Comparison of ENCODE assay signal across 7 cellular contexts in the genomic region with DNA sequence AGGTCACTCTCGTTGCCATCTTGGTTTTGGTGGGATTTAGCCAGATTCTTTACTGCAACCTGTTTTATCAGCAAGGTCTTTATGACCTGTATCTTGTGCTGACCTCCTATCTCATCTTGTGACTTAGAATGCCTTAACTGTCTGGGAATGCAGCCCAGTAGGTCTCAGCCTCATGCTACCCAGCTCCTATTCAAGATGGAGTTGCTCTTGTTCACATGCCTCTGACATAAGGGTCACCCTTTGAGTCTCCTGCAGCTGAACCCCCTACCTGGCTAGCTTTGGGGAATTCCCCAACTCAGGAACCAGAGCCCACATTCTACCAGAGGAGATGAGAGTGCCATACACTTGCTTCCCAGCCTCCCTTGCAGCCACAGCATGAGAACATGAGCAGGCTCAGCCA.
DNase-seq lines count a peak whose midpoint lies in the region; ATAC-seq, FAIRE-seq and TF ChIP-seq lines count a peak whose summit lies in the region.
"Not testable (repeated sequence)": the region's sequence is repeated elsewhere in the genome, so short reads cannot be mapped to it uniquely, and the experiment has no call there.

No MANE protein-coding gene starts in this region.

- not testable (repeated sequence) for H3K23ac ChIP-seq in H1 (ENCODE audit: insufficient read length)

- not testable (repeated sequence) for H3K4ac ChIP-seq in H1 (replicated peaks; ENCODE audit: insufficient read length, low read depth, low read length)

- H3K9me2 ChIP-seq in hepatocyte (replicated peaks; ENCODE audit: insufficient read depth) = not testable (repeated sequence)

- H3K27ac Mint-ChIP-seq in IgD-negative memory B cell (peak overlapping the region; percentile 13 to 83 (median 80)), natural killer cell (peak overlapping the region; percentile 89 to 90)
- H3K27ac Mint-ChIP-seq in activated CD4-positive, alpha-beta T cell treated with anti-CD3 and anti-CD28 coated beads, Interleukin-2, amount 10 ng/mL, durations not matched to agents 24 days and 14 days = peak overlapping the region; percentile 48
- peak overlapping the region; percentile 50 for H3K27ac Mint-ChIP-seq in activated naive CD8-positive, alpha-beta T cell treated with anti-CD3 and anti-CD28 coated beads for 36 hours

- not testable (repeated sequence) for H2AK5ac ChIP-seq in H1 (ENCODE audit: low read depth, low read length)

- H3K4me3 Mint-ChIP-seq in IgD-negative memory B cell = peak overlapping the region in 1 of 4 donors; percentile 38
- H3K4me3 Mint-ChIP-seq in activated CD4-positive, alpha-beta T cell treated with anti-CD3 and anti-CD28 coated beads, Interleukin-2, amount 10 ng/mL, durations not matched to agents 24 days and 14 days; activated naive CD8-positive, alpha-beta T cell treated with anti-CD3 and anti-CD28 coated beads for 36 hours; natural killer cell: not testable (repeated sequence)

- not testable (repeated sequence) for H3K27me3 ChIP-seq in H1 (replicated peaks in 1 of 4; ENCODE audit: control insufficient read depth in 3 of 4, extremely low read depth in 1 of 4, insufficient read depth in 3 of 4, low read length in 3 of 4); hepatocyte; stomach

- not testable (repeated sequence) for H3K27ac ChIP-seq in H1 (ENCODE audit: low read depth, low read length)
- peak overlapping the region; percentile 42 for H3K27ac ChIP-seq in hepatocyte
- H3K27ac ChIP-seq in stomach = peak overlapping the region in 4 of 5 donors; percentile 0 to 73 (median 66)

- H3K56ac ChIP-seq in H1 (replicated peaks; ENCODE audit: insufficient read length, low read depth, low read length) = not testable (repeated sequence)

- H3K14ac ChIP-seq in H1 (ENCODE audit: insufficient read length) = not testable (repeated sequence)

- TF ChIP-seq POLR2A in H1 (IDR thresholded peaks at IDR 0.05; ENCODE audit: control extremely low read depth in 1 of 2, low read depth in 2 of 2, low read length in 2 of 2); stomach (IDR thresholded peaks at IDR 0.05): not testable (repeated sequence)

- not testable (repeated sequence) for H4K5ac ChIP-seq in H1 (ENCODE audit: insufficient read length, low read depth, low read length)

- not testable (repeated sequence) for H3K9ac ChIP-seq in H1 (replicated peaks in 1 of 4; ENCODE audit: extremely low read depth in 1 of 4, low read depth in 3 of 4, low read length in 3 of 4)

- not testable (repeated sequence) for H3K23me2 ChIP-seq in H1 (ENCODE audit: low read depth, low read length)

- H3K9me3 Mint-ChIP-seq in IgD-negative memory B cell; activated CD4-positive, alpha-beta T cell treated with anti-CD3 and anti-CD28 coated beads, Interleukin-2, amount 10 ng/mL, durations not matched to agents 24 days and 14 days; activated naive CD8-positive, alpha-beta T cell treated with anti-CD3 and anti-CD28 coated beads for 36 hours; natural killer cell: not testable (repeated sequence)

- H3K4me3 ChIP-seq in H1 (ENCODE audit: extremely low read depth in 1 of 4, insufficient read depth in 2 of 4, low read depth in 3 of 4, low read length in 4 of 4); hepatocyte; stomach: not testable (repeated sequence)

- not testable (repeated sequence) for H2BK120ac ChIP-seq in H1 (replicated peaks; ENCODE audit: low read depth, low read length)

- H3K18ac ChIP-seq in H1 (ENCODE audit: extremely low read depth, low read length) = peak overlapping the region; percentile 1; the same call in 1 of the 2 replicates

- not testable (repeated sequence) for H4K8ac ChIP-seq in H1 (ENCODE audit: extremely low read depth, insufficient read depth, low read length)

- H3K79me2 ChIP-seq in H1 (ENCODE audit: control insufficient read depth in 1 of 2, insufficient read depth in 2 of 2, low read length in 2 of 2); hepatocyte: not testable (repeated sequence)

- not testable (repeated sequence) for H3K27me3 Mint-ChIP-seq in IgD-negative memory B cell; activated CD4-positive, alpha-beta T cell treated with anti-CD3 and anti-CD28 coated beads, Interleukin-2, amount 10 ng/mL, durations not matched to agents 24 days and 14 days; activated naive CD8-positive, alpha-beta T cell treated with anti-CD3 and anti-CD28 coated beads for 36 hours; natural killer cell (ENCODE audit: low read depth in 2 of 2)

- H2BK5ac ChIP-seq in H1 (ENCODE audit: low read depth, low read length) = not testable (repeated sequence)

- H3K4me1 Mint-ChIP-seq in IgD-negative memory B cell (peaks cover 24 to 38% (median 27%) of the 10 kb centered on the region in 3 donors), natural killer cell (peaks cover 43 to 45% of the 10 kb centered on the region in 2 donors)
- H3K4me1 Mint-ChIP-seq in activated CD4-positive, alpha-beta T cell treated with anti-CD3 and anti-CD28 coated beads, Interleukin-2, amount 10 ng/mL, durations not matched to agents 24 days and 14 days = peaks cover 60% of the 10 kb centered on the region
- H3K4me1 Mint-ChIP-seq in activated naive CD8-positive, alpha-beta T cell treated with anti-CD3 and anti-CD28 coated beads for 36 hours = peaks cover 76% of the 10 kb centered on the region

- H3K36me3 ChIP-seq in H1 (ENCODE audit: control insufficient read depth in 2 of 4, insufficient read depth in 4 of 4, low read length in 3 of 4); hepatocyte (replicated peaks; ENCODE audit: insufficient read depth, low read depth); stomach: not testable (repeated sequence)

- not testable (repeated sequence) for H4K20me1 ChIP-seq in H1 (replicated peaks in 1 of 2; ENCODE audit: control insufficient read depth in 1 of 2, insufficient read depth in 2 of 2, low read length in 2 of 2); hepatocyte (ENCODE audit: insufficient read depth, poor library complexity, severe bottlenecking)

- intact Hi-C loops in activated CD4-positive, alpha-beta T cell treated with anti-CD3 and anti-CD28 coated beads, Interleukin-2, amount 10 ng/mL, durations not matched to agents 24 days and 14 days (cut with micrococcal nuclease); natural killer cell (cut with micrococcal nuclease): not testable (repeated sequence)
- intact Hi-C loops in stomach (cut with DNase I; ENCODE audit: low total_unique reads) = loop anchor here (10.0 kb wide), 1 partner anchor 60 kb away; no protein-coding TSS in a partner anchor

- H2BK12ac ChIP-seq in H1 (ENCODE audit: low read depth, low read length) = peak overlapping the region; percentile 41; the same call in 1 of the 2 replicates

- TF ChIP-seq EP300 in H1 (IDR thresholded peaks at IDR 0.05; ENCODE audit: borderline replicate concordance in 1 of 2, low read depth in 2 of 2, low read length in 2 of 2); stomach (IDR thresholded peaks at IDR 0.05): not testable (repeated sequence)

- H4K91ac ChIP-seq in H1 (replicated peaks; ENCODE audit: insufficient read length, low read length) = not testable (repeated sequence)

- CTCF ChIA-PET in H1 (lab: Charles Lee; ENCODE audit: partially characterized antibody) = interaction anchor here (1.7 kb wide), 1 partner anchor 8 kb away, joined by 5 read pairs; no protein-coding TSS in a partner anchor

- not testable (repeated sequence) for H2AFZ ChIP-seq in H1 (ENCODE audit: low read length); hepatocyte

- 88% methylated on average over 1 of the region's 1 CpG; no CpG with 5 or more reads in 1 of the 2 experiments for WGBS in H1 (ENCODE audit: extremely low coverage in 1 of 2, insufficient coverage in 1 of 2, insufficient read length in 1 of 2, insufficient replicate concordance in 2 of 2, low coverage in 1 of 2, low lambda C conversion rate in 2 of 2, missing lambda C conversion rate in 1 of 2), 2 experiments
- WGBS in hepatocyte (ENCODE audit: low lambda C conversion rate, missing lambda C conversion rate) = 71% methylated on average over 1 of the region's 1 CpG
- WGBS in stomach, 5 donors = 78 to 100% (median 95%) methylated on average over 1 of the region's 1 CpG

- POLR2A ChIA-PET in H1 (lab: Charles Lee; ENCODE audit: partially characterized antibody) = not testable (repeated sequence)

- H2BK20ac ChIP-seq in H1 (ENCODE audit: low read length) = 0 out of 2 replicates have a peak overlapping the region, but pooled peaks have one; percentile 8

- not testable (repeated sequence) for TF ChIP-seq CTCF in H1 (IDR thresholded peaks at IDR 0.05; ENCODE audit: control extremely low read depth in 1 of 3, insufficient read depth in 1 of 3, low read depth in 1 of 3, low read length in 3 of 3); hepatocyte (IDR thresholded peaks at IDR 0.05; ENCODE audit: poor library complexity); natural killer cell (IDR thresholded peaks at IDR 0.05); stomach (IDR thresholded peaks at IDR 0.05)

- H3K79me1 ChIP-seq in H1 (ENCODE audit: low read depth, low read length) = not testable (repeated sequence)

- H3K4me2 ChIP-seq in H1 (ENCODE audit: insufficient read depth in 1 of 2, low read depth in 2 of 2, low read length in 2 of 2); hepatocyte: not testable (repeated sequence)

- not testable (repeated sequence) for FAIRE-seq in H1 (lab: Jason Lieb, UNC)

- ATAC-seq in natural killer cell = not testable (repeated sequence)

- not testable (repeated sequence) for TF ChIP-seq RAD21 in H1 (IDR thresholded peaks at IDR 0.05 in 1 of 2, conservative IDR thresholded peaks at IDR 0.05 in 1 of 2; ENCODE audit: low read depth in 2 of 2, low read length in 2 of 2)

- H3K36me3 Mint-ChIP-seq in IgD-negative memory B cell; activated CD4-positive, alpha-beta T cell treated with anti-CD3 and anti-CD28 coated beads, Interleukin-2, amount 10 ng/mL, durations not matched to agents 24 days and 14 days (ENCODE audit: low read depth); activated naive CD8-positive, alpha-beta T cell treated with anti-CD3 and anti-CD28 coated beads for 36 hours; natural killer cell: not testable (repeated sequence)

- not testable (repeated sequence) for DNase-seq in activated CD4-positive, alpha-beta T cell treated with anti-CD3 and anti-CD28 coated beads, Interleukin-2, amount 10 ng/mL, durations not matched to agents 24 days and 14 days; activated naive CD8-positive, alpha-beta T cell treated with anti-CD3 and anti-CD28 coated beads for 36 hours; H1 (ENCODE audit: low read depth in 1 of 2, low spot score in 2 of 2); hepatocyte (ENCODE audit: low spot score); natural killer cell; stomach

- H3K4me1 ChIP-seq in H1 (replicated peaks in 1 of 4; ENCODE audit: control insufficient read depth in 3 of 4, insufficient read depth in 4 of 4, low read length in 3 of 4) (peaks cover 3 to 13% (median 7%) of the 10 kb centered on the region in 4 experiments; a peak in 5 of 7 replicates), hepatocyte (ENCODE audit: insufficient read depth) (peaks cover 35% of the 10 kb centered on the region), stomach (peaks cover 27 to 86% (median 52%) of the 10 kb centered on the region in 4 donors)

- H2BK15ac ChIP-seq in H1 (ENCODE audit: low read length) = not testable (repeated sequence)

- H3K9me3 ChIP-seq in H1 (ENCODE audit: insufficient read depth in 2 of 2, low read depth in 1 of 2, low read length in 1 of 2); hepatocyte (ENCODE audit: low read depth); stomach: not testable (repeated sequence)
